In the genomic region with DNA sequence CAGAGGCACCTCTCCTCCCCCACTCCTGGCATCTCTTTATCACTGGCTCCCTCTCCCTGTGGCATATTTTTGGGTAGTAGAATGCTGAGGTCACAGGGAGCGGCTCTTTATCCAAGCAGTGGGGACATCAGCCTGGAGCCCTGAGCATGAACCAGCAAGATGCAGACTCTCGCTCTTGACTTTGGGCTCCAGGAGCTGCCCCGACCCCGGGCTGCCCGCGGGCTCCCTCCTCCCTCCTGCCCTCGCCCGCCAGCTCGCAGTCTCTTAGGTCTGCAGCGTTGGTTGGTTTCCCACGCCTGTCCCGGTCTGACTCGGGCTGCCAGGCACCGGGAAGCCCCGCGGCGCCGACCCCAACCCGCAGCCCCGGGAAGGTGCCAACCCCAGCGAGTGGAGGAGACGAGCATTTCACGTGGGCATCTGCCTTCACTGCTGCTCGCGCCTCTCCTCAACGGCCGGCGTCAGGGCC, we compare ENCODE assay signal across 12 cellular contexts. TPM values are rescaled to one million over a fixed set of nuclear protein-coding genes. Genes with fewer than 3 reads are reported as not detected.
DNase-seq lines count a peak whose midpoint lies in the region; ATAC-seq and TF ChIP-seq lines count a peak whose summit lies in the region.
"Had no signal": no experiment of that assay in that cellular context is flagged by ENCODE, and none has a peak within 500 bp of the region (broad histone marks: within the 10 kb centered on the region; RNA-seq: fewer than 3 reads in every experiment).

No MANE protein-coding gene starts in this region.

- no peak overlapping the region for H3K27ac Mint-ChIP-seq in MCF 10A (ENCODE audit: low read depth, unreplicated experiment)
- H3K27ac Mint-ChIP-seq: activated CD8-positive, alpha-beta T cell treated with anti-CD3 and anti-CD28 coated beads, Interleukin-2, amount 10 ng/mL, durations not matched to agents 7 days and 5 days; naive thymus-derived CD8-positive, alpha-beta T cell had no signal

- H3K36me3 ChIP-seq in breast epithelium (no peaks in the 10 kb centered on the region), esophagus muscularis mucosa (peaks cover 0 to 7% (median 0%) of the 10 kb centered on the region in 4 donors), mesodermal cell (ENCODE audit: control insufficient read depth, insufficient read depth, low read length) (no peaks in the 10 kb centered on the region), vagina (no peaks in the 10 kb centered on the region)
- H3K36me3 ChIP-seq: BLaER1 had no signal

- no peaks in the 10 kb centered on the region for H3K27me3 Mint-ChIP-seq in MCF 10A (ENCODE audit: insufficient read depth, unreplicated experiment)

- H3K36me3 Mint-ChIP-seq in MCF 10A (ENCODE audit: insufficient read depth, unreplicated experiment) = peaks cover 6% of the 10 kb centered on the region
- H3K36me3 Mint-ChIP-seq: naive thymus-derived CD8-positive, alpha-beta T cell had no signal

- TF ChIP-seq CTCF in breast epithelium (IDR thresholded peaks at IDR 0.05) (no peak), MCF 10A (IDR thresholded peaks at IDR 0.05; ENCODE audit: unreplicated experiment) (no peak), esophagus muscularis mucosa (IDR thresholded peaks at IDR 0.05) (no peak), vagina (IDR thresholded peaks at IDR 0.05) (no peak)

- H3K4me3 ChIP-seq in breast epithelium = peak overlapping the region; percentile 40 to 77 (median 56)
- peak overlapping the region; percentile 51 to 58 (median 52) for H3K4me3 ChIP-seq in esophagus muscularis mucosa
- H3K4me3 ChIP-seq in mesodermal cell (ENCODE audit: extremely low read depth, insufficient read depth, low read length, poor library complexity, severe bottlenecking) = peak overlapping the region; percentile 37
- H3K4me3 ChIP-seq in vagina = peak overlapping the region; percentile 41 to 53
- H3K4me3 ChIP-seq: BLaER1 had no signal

- H3K4me1 Mint-ChIP-seq in MCF 10A (ENCODE audit: insufficient read depth, unreplicated experiment) = no peaks in the 10 kb centered on the region

- H3K27me3 ChIP-seq in breast epithelium (no peaks in the 10 kb centered on the region), esophagus muscularis mucosa (peaks cover 0 to 25% (median 4%) of the 10 kb centered on the region in 4 donors), vagina (no peaks in the 10 kb centered on the region)

- no peak for TF ChIP-seq POLR2A in breast epithelium (IDR thresholded peaks at IDR 0.05)
- no peak for TF ChIP-seq POLR2A in esophagus muscularis mucosa (IDR thresholded peaks at IDR 0.05; ENCODE audit: low read depth)
- no peak for TF ChIP-seq POLR2A in vagina (IDR thresholded peaks at IDR 0.05)

- intact Hi-C loops in breast epithelium (cut with DNase I; ENCODE audit: low total_unique reads) = no loop called here
- intact Hi-C loops in MCF 10A (cut with micrococcal nuclease) = no loop called here
- intact Hi-C loops in esophagus muscularis mucosa (cut with DNase I) = no loop called here
- intact Hi-C loops in vagina (cut with DNase I) = no loop called here

- H3K4me1 ChIP-seq in breast epithelium (peaks cover 4 to 8% of the 10 kb centered on the region in 2 donors), esophagus muscularis mucosa (peaks cover 21 to 28% (median 23%) of the 10 kb centered on the region in 4 donors), mesodermal cell (ENCODE audit: control insufficient read depth, insufficient read depth, low read length, poor library complexity, severe bottlenecking) (peaks cover 9% of the 10 kb centered on the region), vagina (peaks cover 18% of the 10 kb centered on the region)

- H3K9me3 Mint-ChIP-seq in MCF 10A (ENCODE audit: unreplicated experiment) = no peaks in the 10 kb centered on the region

- ATAC-seq in GM21526 (IDR thresholded peaks at IDR 0.05; ENCODE audit: low FRiP score, unreplicated experiment) (no peak), HG03565 (IDR thresholded peaks at IDR 0.05; ENCODE audit: unreplicated experiment) (no peak)
- ATAC-seq: activated CD8-positive, alpha-beta T cell treated with anti-CD3 and anti-CD28 coated beads, Interleukin-2, amount 10 ng/mL, durations not matched to agents 7 days and 5 days; naive thymus-derived CD8-positive, alpha-beta T cell had no signal

- 19% methylated on average over 7 of the region's 28 CpGs for WGBS in esophagus muscularis mucosa
- WGBS in mesodermal cell (ENCODE audit: insufficient coverage in 2 of 2), 2 experiments = 2% methylated on average over 19 to 21 of the region's 28 CpGs

- DNase-seq in breast epithelium (ENCODE audit: low spot score in 2 of 2) (no peak), MCF 10A (ENCODE audit: unreplicated experiment) (no peak), esophagus muscularis mucosa (ENCODE audit: extremely low spot score) (no peak), vagina (ENCODE audit: extremely low spot score in 2 of 2) (no peak), germinal center (ENCODE audit: low spot score) (no peak)
- DNase-seq: activated CD8-positive, alpha-beta T cell treated with anti-CD3 and anti-CD28 coated beads, Interleukin-2, amount 10 ng/mL, durations not matched to agents 7 days and 5 days; naive thymus-derived CD8-positive, alpha-beta T cell; SHP77 had no signal

- no peak for TF ChIP-seq EP300 in esophagus muscularis mucosa (IDR thresholded peaks at IDR 0.05)

- no peaks in the 10 kb centered on the region for H3K9me3 ChIP-seq in breast epithelium
- no peaks in the 10 kb centered on the region for H3K9me3 ChIP-seq in esophagus muscularis mucosa
- H3K9me3 ChIP-seq in mesodermal cell (ENCODE audit: control insufficient read depth, low read length) = no peaks in the 10 kb centered on the region
- H3K9me3 ChIP-seq in vagina = no peaks in the 10 kb centered on the region

- CTCF ChIA-PET in MCF 10A (lab: Yijun Ruan, JAX) = interaction anchor here (0.9 kb wide), 1 partner anchor 12 kb away, joined by 3 read pairs; no protein-coding TSS in a partner anchor

- POLR2A ChIA-PET in MCF 10A (lab: Yijun Ruan, JAX) = no interaction called here

- no TSS peak for BruUV-seq in MCF 10A (replicated peaks; lab: Mats Ljungman, UMichigan)

- H3K4me3 Mint-ChIP-seq in MCF 10A (ENCODE audit: unreplicated experiment) = no peak overlapping the region
- H3K4me3 Mint-ChIP-seq: activated CD8-positive, alpha-beta T cell treated with anti-CD3 and anti-CD28 coated beads, Interleukin-2, amount 10 ng/mL, durations not matched to agents 7 days and 5 days; naive thymus-derived CD8-positive, alpha-beta T cell had no signal

- H3K27ac ChIP-seq in breast epithelium (no peak overlapping the region), esophagus muscularis mucosa (replicated peaks in 1 of 4) (no peak overlapping the region), mesodermal cell (ENCODE audit: low read depth, low read length, severe bottlenecking) (no peak overlapping the region), vagina (no peak overlapping the region)
- H3K27ac ChIP-seq: BLaER1 had no signal

RNA-seq across cellular contexts. Expression of a gene that starts 1.3 kb away (rescaled TPM):
- total RNA-seq in breast epithelium = 1 to 10 TPM in 1 of 3 donors, under 1 TPM in 1, not detected in 1; 0.16 to 5.9 TPM
- total RNA-seq in MCF 10A (2022) = 0.07 TPM in 1 of 2 replicates, not detected in the other
- under 1 TPM in 3 of 4 donors, not detected in 1; 0.33 to 0.52 (median 0.42) TPM for total RNA-seq in esophagus muscularis mucosa
- 0.48 TPM for polyA plus RNA-seq in mesodermal cell (2013, experiment 1 of 2)
- polyA plus RNA-seq in mesodermal cell (2013, experiment 2 of 2) = 0.25 TPM
- 0.25 TPM for total RNA-seq in vagina
- total RNA-seq: activated CD8-positive, alpha-beta T cell treated with anti-CD3 and anti-CD28 coated beads, Interleukin-2, amount 10 ng/mL, durations not matched to agents 7 days and 5 days; naive thymus-derived CD8-positive, alpha-beta T cell had no signal
- polyA plus RNA-seq: naive thymus-derived CD8-positive, alpha-beta T cell had no signal
